In the genomic region with DNA sequence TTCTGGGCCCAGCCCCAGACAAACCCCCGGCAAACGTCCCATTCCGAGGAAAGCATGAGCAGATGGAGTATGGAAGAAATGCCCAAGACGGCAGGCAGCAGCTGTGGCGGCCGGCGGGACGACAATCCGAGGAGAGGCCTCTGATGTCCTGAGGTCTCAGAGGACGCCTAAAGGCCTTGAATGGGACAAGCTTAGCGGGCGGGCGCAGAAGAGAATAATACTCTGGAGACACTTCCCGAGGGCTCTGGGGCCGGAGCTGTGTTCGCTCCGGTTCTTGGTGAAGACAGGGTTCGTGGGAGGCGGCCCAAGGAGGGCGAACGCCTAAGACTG, we compare ENCODE assay signal across 8 cellular contexts. TPM values are rescaled to one million over a fixed set of nuclear protein-coding genes. Genes with fewer than 3 reads are reported as not detected.
DNase-seq lines count a peak whose midpoint lies in the region; ATAC-seq and TF ChIP-seq lines count a peak whose summit lies in the region.

No MANE protein-coding gene starts in this region.

- H3K9me3 Mint-ChIP-seq in HFFc6 = no peaks in the 10 kb centered on the region
- no peaks in the 10 kb centered on the region for H3K9me3 Mint-ChIP-seq in activated T-helper 1 cell treated with anti-CD3 and anti-CD28 coated beads, Interleukin-12 subunit alpha, Interleukin-12 subunit beta, Interleukin-2, Interleukin-4 antibody, amounts not matched to agents 30 ng/mL and 10 ng/mL and 1 ng/mL, durations not matched to agents 14 hours and 24 hours and 36 hours
- H3K9me3 Mint-ChIP-seq in stimulated activated memory B cell treated with anti-CD40 and anti-IgM and Interleukin-4, amounts not matched to agents 10 μg/mL and 1 μg/mL and 100 μg/mL, for 72 hours = no peaks in the 10 kb centered on the region

- peaks cover 55% of the 10 kb centered on the region for H3K4me1 Mint-ChIP-seq in HFFc6 (ENCODE audit: low read depth)
- H3K4me1 Mint-ChIP-seq in activated T-helper 1 cell treated with anti-CD3 and anti-CD28 coated beads, Interleukin-12 subunit alpha, Interleukin-12 subunit beta, Interleukin-2, Interleukin-4 antibody, amounts not matched to agents 30 ng/mL and 10 ng/mL and 1 ng/mL, durations not matched to agents 14 hours and 24 hours and 36 hours (ENCODE audit: low read depth) = peaks cover 55% of the 10 kb centered on the region
- H3K4me1 Mint-ChIP-seq in stimulated activated memory B cell treated with anti-CD40 and anti-IgM and Interleukin-4, amounts not matched to agents 10 μg/mL and 1 μg/mL and 100 μg/mL, for 72 hours = peaks cover 60% of the 10 kb centered on the region

- peaks cover 40% of the 10 kb centered on the region for H3K36me3 Mint-ChIP-seq in HFFc6 (ENCODE audit: low read depth)
- peaks cover 49% of the 10 kb centered on the region for H3K36me3 Mint-ChIP-seq in activated T-helper 1 cell treated with anti-CD3 and anti-CD28 coated beads, Interleukin-12 subunit alpha, Interleukin-12 subunit beta, Interleukin-2, Interleukin-4 antibody, amounts not matched to agents 30 ng/mL and 10 ng/mL and 1 ng/mL, durations not matched to agents 14 hours and 24 hours and 36 hours (ENCODE audit: low read depth)
- H3K36me3 Mint-ChIP-seq in stimulated activated memory B cell treated with anti-CD40 and anti-IgM and Interleukin-4, amounts not matched to agents 10 μg/mL and 1 μg/mL and 100 μg/mL, for 72 hours = peaks cover 55% of the 10 kb centered on the region

- H3K4me3 Mint-ChIP-seq in HFFc6 = peak overlapping the region; percentile 93
- H3K4me3 Mint-ChIP-seq in activated T-helper 1 cell treated with anti-CD3 and anti-CD28 coated beads, Interleukin-12 subunit alpha, Interleukin-12 subunit beta, Interleukin-2, Interleukin-4 antibody, amounts not matched to agents 30 ng/mL and 10 ng/mL and 1 ng/mL, durations not matched to agents 14 hours and 24 hours and 36 hours = peak overlapping the region; percentile 96
- peak overlapping the region; percentile 87 for H3K4me3 Mint-ChIP-seq in stimulated activated memory B cell treated with anti-CD40 and anti-IgM and Interleukin-4, amounts not matched to agents 10 μg/mL and 1 μg/mL and 100 μg/mL, for 72 hours

- H3K27me3 Mint-ChIP-seq in HFFc6 (ENCODE audit: insufficient read depth) = peaks cover 1% of the 10 kb centered on the region
- no peaks in the 10 kb centered on the region for H3K27me3 Mint-ChIP-seq in activated T-helper 1 cell treated with anti-CD3 and anti-CD28 coated beads, Interleukin-12 subunit alpha, Interleukin-12 subunit beta, Interleukin-2, Interleukin-4 antibody, amounts not matched to agents 30 ng/mL and 10 ng/mL and 1 ng/mL, durations not matched to agents 14 hours and 24 hours and 36 hours (ENCODE audit: insufficient read depth)
- H3K27me3 Mint-ChIP-seq in stimulated activated memory B cell treated with anti-CD40 and anti-IgM and Interleukin-4, amounts not matched to agents 10 μg/mL and 1 μg/mL and 100 μg/mL, for 72 hours = no peaks in the 10 kb centered on the region

- peak overlapping the region; percentile 82 for H3K4me3 ChIP-seq in iPS-11a (ENCODE audit: low read depth, low read length)

- peak overlapping the region; percentile 96 for H3K27ac Mint-ChIP-seq in HFFc6
- H3K27ac Mint-ChIP-seq in activated T-helper 1 cell treated with anti-CD3 and anti-CD28 coated beads, Interleukin-12 subunit alpha, Interleukin-12 subunit beta, Interleukin-2, Interleukin-4 antibody, amounts not matched to agents 30 ng/mL and 10 ng/mL and 1 ng/mL, durations not matched to agents 14 hours and 24 hours and 36 hours = peak overlapping the region; percentile 95
- peak overlapping the region; percentile 85 for H3K27ac Mint-ChIP-seq in stimulated activated memory B cell treated with anti-CD40 and anti-IgM and Interleukin-4, amounts not matched to agents 10 μg/mL and 1 μg/mL and 100 μg/mL, for 72 hours

- TF ChIP-seq CTCF in HFFc6 (IDR thresholded peaks at IDR 0.05) = no peak

- intact Hi-C loops in activated T-helper 1 cell treated with anti-CD3 and anti-CD28 coated beads, Interleukin-12 subunit alpha, Interleukin-12 subunit beta, Interleukin-2, Interleukin-4 antibody, amounts not matched to agents 30 ng/mL and 10 ng/mL and 1 ng/mL, durations not matched to agents 14 hours and 24 hours and 36 hours (cut with micrococcal nuclease) = loop anchor here (1.0 kb wide), 3 partner anchors 18 to 141 kb away; a partner anchor contains a TSS

- DNase-seq in HFFc6 (no peak), DMS114 treated with DMSO at 0.1 percent for 48 hours (lab: John Stamatoyannopoulos, UW; ENCODE audit: unreplicated experiment) (no peak), iPS-NIHi7 (ENCODE audit: extremely low spot score) (no peak), inferior parietal cortex (ENCODE audit: extremely low spot score) (no peak), NCI-H345 treated with DMSO at 0.1 percent for 48 hours (lab: John Stamatoyannopoulos, UW; ENCODE audit: unreplicated experiment) (no peak)
- no peak for DNase-seq in activated T-helper 1 cell treated with anti-CD3 and anti-CD28 coated beads, Interleukin-12 subunit alpha, Interleukin-12 subunit beta, Interleukin-2, Interleukin-4 antibody, amounts not matched to agents 30 ng/mL and 10 ng/mL and 1 ng/mL, durations not matched to agents 14 hours and 24 hours and 36 hours (ENCODE audit: low spot score)

- ATAC-seq in stimulated activated memory B cell treated with anti-CD40 and anti-IgM and Interleukin-4, amounts not matched to agents 10 μg/mL and 1 μg/mL and 100 μg/mL, for 72 hours = no peak

RNA-seq across cellular contexts. Expression of a gene that starts 0.5 kb away (rescaled TPM):
- total RNA-seq in HFFc6 (2021; fragmentation: NEBNext Ultra II Directional; extraction: Animal tissue kit (Norgen Biotek cat#: 25700)) = 10 to 100 TPM; 17.7 to 26.2 (median 23.7) TPM
- 40.2 and 40.6 TPM in 2 replicates for total RNA-seq in activated T-helper 1 cell treated with anti-CD3 and anti-CD28 coated beads, Interleukin-12 subunit alpha, Interleukin-12 subunit beta, Interleukin-2, Interleukin-4 antibody, amounts not matched to agents 30 ng/mL and 10 ng/mL and 1 ng/mL, durations not matched to agents 14 hours and 24 hours and 36 hours

RNA-seq across cellular contexts. Expression of a gene that starts 17.8 kb away (rescaled TPM):
- total RNA-seq in HFFc6 (2021; fragmentation: NEBNext Ultra II Directional; extraction: Animal tissue kit (Norgen Biotek cat#: 25700)) = 10 to 100 TPM; 14.4 to 18.4 (median 17.1) TPM
- total RNA-seq in activated T-helper 1 cell treated with anti-CD3 and anti-CD28 coated beads, Interleukin-12 subunit alpha, Interleukin-12 subunit beta, Interleukin-2, Interleukin-4 antibody, amounts not matched to agents 30 ng/mL and 10 ng/mL and 1 ng/mL, durations not matched to agents 14 hours and 24 hours and 36 hours = 44.6 and 45.9 TPM in 2 replicates

RNA-seq across cellular contexts. Expression of a gene that starts 20.4 kb away (rescaled TPM):
- total RNA-seq in HFFc6 (2021; fragmentation: NEBNext Ultra II Directional; extraction: Animal tissue kit (Norgen Biotek cat#: 25700)) = 10 to 100 TPM; 22.1 to 33.0 (median 28.8) TPM
- total RNA-seq in activated T-helper 1 cell treated with anti-CD3 and anti-CD28 coated beads, Interleukin-12 subunit alpha, Interleukin-12 subunit beta, Interleukin-2, Interleukin-4 antibody, amounts not matched to agents 30 ng/mL and 10 ng/mL and 1 ng/mL, durations not matched to agents 14 hours and 24 hours and 36 hours = 55.0 and 57.8 TPM in 2 replicates

RNA-seq across cellular contexts. Expression of a gene that starts 43.0 kb away (rescaled TPM):
- 10 to 100 TPM; 69.2 to 84.9 (median 77.0) TPM for total RNA-seq in HFFc6 (2021; fragmentation: NEBNext Ultra II Directional; extraction: Animal tissue kit (Norgen Biotek cat#: 25700))
- total RNA-seq in activated T-helper 1 cell treated with anti-CD3 and anti-CD28 coated beads, Interleukin-12 subunit alpha, Interleukin-12 subunit beta, Interleukin-2, Interleukin-4 antibody, amounts not matched to agents 30 ng/mL and 10 ng/mL and 1 ng/mL, durations not matched to agents 14 hours and 24 hours and 36 hours = 63.4 and 63.6 TPM in 2 replicates

RNA-seq across cellular contexts. Expression of a gene that starts 43.6 kb away (rescaled TPM):
- 100 to 1,000 TPM; 252 to 303 (median 266) TPM for total RNA-seq in HFFc6 (2021; fragmentation: NEBNext Ultra II Directional; extraction: Animal tissue kit (Norgen Biotek cat#: 25700))
- 268 and 273 TPM in 2 replicates for total RNA-seq in activated T-helper 1 cell treated with anti-CD3 and anti-CD28 coated beads, Interleukin-12 subunit alpha, Interleukin-12 subunit beta, Interleukin-2, Interleukin-4 antibody, amounts not matched to agents 30 ng/mL and 10 ng/mL and 1 ng/mL, durations not matched to agents 14 hours and 24 hours and 36 hours
